11 cellular contexts compared by ENCODE assay signal in genomic region chr1:54324031-54324654, GRCh38.
DNase-seq lines count a peak whose midpoint lies in the region; ATAC-seq and TF ChIP-seq lines count a peak whose summit lies in the region.
"Had no signal": no experiment of that assay in that cellular context is flagged by ENCODE, and none has a peak within 500 bp of the region (broad histone marks: within the 10 kb centered on the region; RNA-seq: fewer than 3 reads in every experiment).

No MANE protein-coding gene starts in this region.

- peak overlapping the region; percentile 5; the same call in 1 of the 2 replicates for H3K9ac ChIP-seq in GM23248
- peak overlapping the region in 1 of 2 donors; percentile 0 for H3K9ac ChIP-seq in colonic mucosa (ENCODE audit: low read depth in 2 of 2, low read length in 2 of 2)
- H3K9ac ChIP-seq in iPS-20b (ENCODE audit: low read depth, low read length) = peak overlapping the region; percentile 35; the same call in 1 of the 2 replicates
- peak overlapping the region; percentile 45 to 62 (median 60) for H3K9ac ChIP-seq in skeletal muscle tissue (ENCODE audit: low read depth in 1 of 3, low read length in 3 of 3)

- H3K36me3 ChIP-seq in GM23248 (ENCODE audit: low read depth) (no peaks in the 10 kb centered on the region), colonic mucosa (no peaks in the 10 kb centered on the region), iPS-20b (ENCODE audit: insufficient read depth, low read depth, low read length) (0 out of 2 replicates have a peak, but pooled peaks cover 3% of the 10 kb centered on the region), skeletal muscle tissue (ENCODE audit: control insufficient read depth in 3 of 3, insufficient read depth in 3 of 3, low read length in 3 of 3) (no peaks in the 10 kb centered on the region)

- no peaks in the 10 kb centered on the region for H3K9me3 ChIP-seq in GM23248 (ENCODE audit: low read depth)
- no peaks in the 10 kb centered on the region for H3K9me3 ChIP-seq in colonic mucosa
- no peaks in the 10 kb centered on the region for H3K9me3 ChIP-seq in iPS-20b (ENCODE audit: insufficient read depth, low read depth, low read length)
- no peaks in the 10 kb centered on the region for H3K9me3 ChIP-seq in skeletal muscle tissue (ENCODE audit: control insufficient read depth in 3 of 3, low read length in 3 of 3)
- H3K9me3 ChIP-seq: SJSA1 had no signal

- no peak for TF ChIP-seq CTCF in colonic mucosa (IDR thresholded peaks at IDR 0.05)
- no peak for TF ChIP-seq CTCF in GM13977 (IDR thresholded peaks at IDR 0.05; ENCODE audit: extremely low read depth, insufficient read depth, missing control alignments)

- peak; percentile 56 for DNase-seq in GM23248
- DNase-seq in colonic mucosa = no peak
- DNase-seq in NCI-H510A treated with DMSO at 0.1 percent for 48 hours (lab: John Stamatoyannopoulos, UW) = no peak
- DNase-seq in GM13977 (ENCODE audit: low spot score) = no peak
- DNase-seq: activated CD4-positive, alpha-beta T cell treated with anti-CD3 and anti-CD28 coated beads, Interleukin-2, amount 10 ng/mL, durations not matched to agents 24 days and 14 days; activated naive CD4-positive, alpha-beta T cell treated with anti-CD3 and anti-CD28 coated beads, Interleukin-2, amount 10 ng/mL, durations not matched to agents 7 days and 5 days had no signal

- no peak overlapping the region for H3K4me2 ChIP-seq in GM23248 (ENCODE audit: unreplicated experiment)

- no peak overlapping the region for H3K27ac ChIP-seq in GM23248
- peak overlapping the region; percentile 40 for H3K27ac ChIP-seq in colonic mucosa
- H3K27ac ChIP-seq in iPS-20b (ENCODE audit: low read length) = no peak overlapping the region
- peak overlapping the region; percentile 56 for H3K27ac ChIP-seq in skeletal muscle tissue (ENCODE audit: low read depth, low read length)
- H3K27ac ChIP-seq: SJSA1 had no signal

- peaks cover 97% of the 10 kb centered on the region for H3K79me2 ChIP-seq in GM23248 (ENCODE audit: insufficient read depth)

- no peak overlapping the region for H3K4me3 ChIP-seq in GM23248
- no peak overlapping the region for H3K4me3 ChIP-seq in colonic mucosa
- no peak overlapping the region for H3K4me3 ChIP-seq in iPS-20b (ENCODE audit: low read length)
- peak overlapping the region in 2 of 3 donors; percentile 17 to 36 for H3K4me3 ChIP-seq in skeletal muscle tissue (ENCODE audit: low read length in 3 of 3)
- H3K4me3 ChIP-seq: SJSA1 had no signal

- in situ Hi-C loops in GM23248 (cut with MboI) (no loop called here), GM13977 (cut with MboI; ENCODE audit: low pct_unique_long_range_greater_than_20kb, low sequenced_read_pairs, unreplicated experiment) (no loop called here)

- no peaks in the 10 kb centered on the region; the same call in 1 of the 2 replicates for H4K20me1 ChIP-seq in GM23248 (ENCODE audit: insufficient read depth)

- H3K27me3 ChIP-seq in GM23248 (replicated peaks; ENCODE audit: insufficient read depth) (no peaks in the 10 kb centered on the region), colonic mucosa (no peaks in the 10 kb centered on the region), iPS-20b (ENCODE audit: insufficient read depth, low read length) (no peaks in the 10 kb centered on the region), skeletal muscle tissue (ENCODE audit: control insufficient read depth in 3 of 3, insufficient read depth in 3 of 3, low read length in 3 of 3) (no peaks in the 10 kb centered on the region)
- H3K27me3 ChIP-seq: SJSA1 had no signal

- intact Hi-C loops in colonic mucosa (cut with DNase I) = no loop called here

- H3F3A ChIP-seq in GM23248 (ENCODE audit: insufficient read depth) = no peaks in the 10 kb centered on the region

- peaks cover 29% of the 10 kb centered on the region for H3K4me1 ChIP-seq in GM23248 (ENCODE audit: insufficient read depth)
- peaks cover 11% of the 10 kb centered on the region for H3K4me1 ChIP-seq in colonic mucosa
- peaks cover 63% of the 10 kb centered on the region for H3K4me1 ChIP-seq in iPS-20b (ENCODE audit: insufficient read depth, low read length)
- peaks cover 58 to 85% (median 71%) of the 10 kb centered on the region in 3 donors for H3K4me1 ChIP-seq in skeletal muscle tissue (ENCODE audit: control insufficient read depth in 3 of 3, insufficient read depth in 3 of 3, low read length in 3 of 3)

- 41 to 47% methylated on average over 14 of the region's 14 CpGs for WGBS in GM23248 (ENCODE audit: low coverage in 1 of 2, low lambda C conversion rate in 2 of 2, missing lambda C conversion rate in 2 of 2), 2 experiments

- H3K9me2 ChIP-seq in GM23248 (ENCODE audit: insufficient read depth) = no peaks in the 10 kb centered on the region

- ATAC-seq in HG03354 (IDR thresholded peaks at IDR 0.05; ENCODE audit: poor library complexity, severe bottlenecking, unreplicated experiment) = no peak
- ATAC-seq in GM21825 (IDR thresholded peaks at IDR 0.05; ENCODE audit: unreplicated experiment) = no peak

- H2AFZ ChIP-seq in GM23248 = 0 out of 2 replicates have a peak overlapping the region, but pooled peaks have one; percentile 34

Comparison
In these comparisons a context has a peak if more than half of its experiments do, and no peak if none do; other contexts are left out.
1. H3K27ac ChIP-seq: peak in colonic mucosa (single experiment) and skeletal muscle tissue (single experiment); none in GM23248 (single experiment) and iPS-20b (single experiment).
2. H3K4me3 ChIP-seq: peak in skeletal muscle tissue (2 of 3); none in GM23248 (single experiment), colonic mucosa (single experiment) and iPS-20b (single experiment).